Comparison of ENCODE assay signal across 8 cellular contexts in the genomic region with DNA sequence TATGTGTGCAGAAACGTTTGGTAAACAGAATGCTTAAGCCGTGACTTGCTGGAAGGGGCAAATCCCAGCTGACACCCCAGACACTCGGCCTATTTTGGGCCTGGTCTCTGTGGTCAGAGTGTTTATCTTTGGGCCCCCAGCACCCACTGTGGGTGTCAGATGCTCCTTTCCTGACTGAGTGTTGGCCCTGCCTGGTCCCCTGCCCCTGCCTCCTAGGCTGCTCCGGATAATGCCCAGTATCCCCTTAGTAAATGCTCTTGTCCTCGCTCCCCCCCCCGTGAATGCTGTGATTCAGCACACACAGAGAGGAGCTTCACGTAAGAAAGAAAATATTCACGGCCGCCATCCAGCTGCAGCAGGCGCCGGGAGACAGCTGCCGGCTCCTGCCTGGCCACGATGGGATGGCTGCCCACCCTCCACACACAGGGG. TPM values are rescaled to one million over a fixed set of nuclear protein-coding genes. Genes with fewer than 3 reads are reported as not detected.
A peak's percentile ranks its signal among the peaks of the same experiment; 100 is the strongest.
DNase-seq lines count a peak whose midpoint lies in the region; ATAC-seq and TF ChIP-seq lines count a peak whose summit lies in the region.

No MANE protein-coding gene starts in this region.

- no peak overlapping the region for H3K4me3 Mint-ChIP-seq in CD4-positive, alpha-beta memory T cell
- H3K4me3 Mint-ChIP-seq in T-helper 17 cell = no peak overlapping the region

- H3K4me1 ChIP-seq in CD4-positive, alpha-beta memory T cell (ENCODE audit: insufficient read depth, low read length) = no peaks in the 10 kb centered on the region

- POLR2A ChIA-PET in CD4-positive, alpha-beta memory T cell (lab: Charles Lee; ENCODE audit: partially characterized antibody) = no interaction called here

- ATAC-seq in omental fat pad (ENCODE audit: low FRiP score) = peak; percentile 28
- ATAC-seq in stimulated activated naive CD8-positive, alpha-beta T cell treated with anti-CD3 and anti-CD28 coated beads, Interleukin-15, Interleukin-2, amounts not matched to agents 100 U/mL and 50 U/mL, for 24 hours = no peak
- ATAC-seq in T-helper 17 cell = no peak

- no peaks in the 10 kb centered on the region for H3K9me3 Mint-ChIP-seq in CD4-positive, alpha-beta memory T cell

- no peak for TF ChIP-seq CTCF in omental fat pad (IDR thresholded peaks at IDR 0.05)

- intact Hi-C loops in head of caudate nucleus (cut with DNase I) = no loop called here
- intact Hi-C loops in CD4-positive, alpha-beta memory T cell (cut with micrococcal nuclease) = no loop called here

- H3K36me3 ChIP-seq in CD4-positive, alpha-beta memory T cell (ENCODE audit: insufficient read depth, low read length) = no peaks in the 10 kb centered on the region

- peak; percentile 74 for DNase-seq in AG08395 (ENCODE audit: low spot score)
- peak; percentile 74 for DNase-seq in RPMI7951 (ENCODE audit: low read depth)
- peak; percentile 65 to 94 (median 84) for DNase-seq in head of caudate nucleus
- DNase-seq in omental fat pad (ENCODE audit: low spot score) = no peak
- no peak for DNase-seq in stimulated activated naive CD8-positive, alpha-beta T cell treated with anti-CD3 and anti-CD28 coated beads, Interleukin-15, Interleukin-2, amounts not matched to agents 100 U/mL and 50 U/mL, for 24 hours
- DNase-seq in CD4-positive, alpha-beta memory T cell = no peak
- DNase-seq in stimulated activated CD8-positive, alpha-beta memory T cell treated with anti-CD3 and anti-CD28 coated beads, Interleukin-4, amount 100 ng/mL, for 48 hours = no peak
- DNase-seq in T-helper 17 cell = no peak

- H3K36me3 Mint-ChIP-seq in CD4-positive, alpha-beta memory T cell = no peaks in the 10 kb centered on the region
- H3K36me3 Mint-ChIP-seq in T-helper 17 cell (ENCODE audit: low read depth) = peaks cover 2% of the 10 kb centered on the region

- CTCF ChIA-PET in CD4-positive, alpha-beta memory T cell (lab: Charles Lee; ENCODE audit: partially characterized antibody) = no interaction called here

- no peaks in the 10 kb centered on the region for H3K9me3 ChIP-seq in CD4-positive, alpha-beta memory T cell (ENCODE audit: control insufficient read depth in 1 of 2, low read length in 2 of 2)
- no peaks in the 10 kb centered on the region for H3K9me3 ChIP-seq in T-helper 17 cell (ENCODE audit: control insufficient read depth, low read length, poor library complexity, severe bottlenecking)

- no peak overlapping the region for H3K27ac ChIP-seq in CD4-positive, alpha-beta memory T cell (ENCODE audit: low read depth, low read length)

- H3K27me3 ChIP-seq in CD4-positive, alpha-beta memory T cell (ENCODE audit: insufficient read depth, low read length) = no peaks in the 10 kb centered on the region

- H3K27me3 Mint-ChIP-seq in CD4-positive, alpha-beta memory T cell = no peaks in the 10 kb centered on the region
- H3K27me3 Mint-ChIP-seq in T-helper 17 cell = no peaks in the 10 kb centered on the region

- no peak overlapping the region for H3K4me3 ChIP-seq in CD4-positive, alpha-beta memory T cell (ENCODE audit: low read length in 2 of 2)

- H3K27ac Mint-ChIP-seq in CD4-positive, alpha-beta memory T cell = no peak overlapping the region
- no peak overlapping the region for H3K27ac Mint-ChIP-seq in T-helper 17 cell

- no peaks in the 10 kb centered on the region for H3K4me1 Mint-ChIP-seq in CD4-positive, alpha-beta memory T cell
- H3K4me1 Mint-ChIP-seq in T-helper 17 cell = peaks cover 5% of the 10 kb centered on the region

RNA-seq across cellular contexts. Expression of a gene that starts 11.3 kb away (rescaled TPM):
- 36.3 and 47.8 TPM in 2 replicates for total RNA-seq in RPMI7951 (2014; rRNA removed; shearing (Covaris generic))
- 100 to 1,000 TPM in 2 of 4 donors, 10 to 100 TPM in 2; 68.3 to 177 (median 112) TPM for total RNA-seq in omental fat pad
- total RNA-seq in CD4-positive, alpha-beta memory T cell = not detected
- polyA plus RNA-seq in CD4-positive, alpha-beta memory T cell = not detected
- under 1 TPM in 1 of 2 donors, not detected in 1; 0.10 TPM for total RNA-seq in T-helper 17 cell

Comparison
In these comparisons a context has a peak if more than half of its experiments do, and no peak if none do; other contexts are left out.
1. DNase-seq: peak in AG08395 (single experiment), RPMI7951 (single experiment) and head of caudate nucleus (42 of 42); none in omental fat pad (single experiment), stimulated activated naive CD8-positive, alpha-beta T cell treated with anti-CD3 and anti-CD28 coated beads, Interleukin-15, Interleukin-2, amounts not matched to agents 100 U/mL and 50 U/mL, for 24 hours (single experiment), CD4-positive, alpha-beta memory T cell (0 of 5), stimulated activated CD8-positive, alpha-beta memory T cell treated with anti-CD3 and anti-CD28 coated beads, Interleukin-4, amount 100 ng/mL, for 48 hours (single experiment) and T-helper 17 cell (0 of 3).
2. RNA of a gene that starts 11.3 kb away (total RNA-seq): 68.3 to 177 TPM in omental fat pad and 36.3 to 47.8 TPM in RPMI7951; 0.10 TPM in T-helper 17 cell and not detected in CD4-positive, alpha-beta memory T cell; every median in the first group is over 10 times any median in the second.